Comparison of ENCODE assay signal across 24 cellular contexts in genomic region chr5:104178066-104178465, GRCh38.
"Had no signal": no experiment of that assay in that cellular context is flagged by ENCODE, and none has a peak within 500 bp of the region (broad histone marks: within the 10 kb centered on the region; RNA-seq: fewer than 3 reads in every experiment).

No MANE protein-coding gene starts in this region.

- H3K27ac ChIP-seq: cardiac muscle cell, PC-9, VCaP had no signal

- DNase-seq: activated CD4-positive, alpha-beta memory T cell treated with anti-CD3 and anti-CD28 coated beads, Interleukin-2, amount 10 ng/mL, durations not matched to agents 7 days and 5 days; activated CD4-positive, alpha-beta T cell treated with anti-CD3 and anti-CD28 coated beads, Interleukin-2, amount 50 U/mL, for 1 hour; activated CD4-positive, CD25-positive, alpha-beta regulatory T cell; activated gamma-delta T cell; activated naive CD4-positive, alpha-beta T cell treated with anti-CD3 and anti-CD28 coated beads for 36 hours; activated T-cell treated with anti-CD3 and anti-CD28 coated beads for 4 hours; activated T-cell treated with anti-CD3 and anti-CD28 coated beads, Interleukin-2, amount 50 U/mL, for 48 hours; amygdala; KG1; MG63; NCI-H1105; NCI-H1436; NCI-H1694 treated with DMSO at 0.1 percent for 48 hours; NCI-H2029 treated with DMSO at 0.1 percent for 48 hours; NCI-H510A treated with DMSO at 0.1 percent for 48 hours; NCI-H69; PC-9; SIG-M5; T-helper 1 cell had no signal

- H3K36me3 ChIP-seq: cardiac muscle cell, MG63 had no signal

- H3K27ac Mint-ChIP-seq: activated CD4-positive, alpha-beta memory T cell treated with anti-CD3 and anti-CD28 coated beads, Interleukin-2, amount 10 ng/mL, durations not matched to agents 7 days and 5 days; activated naive CD4-positive, alpha-beta T cell treated with anti-CD3 and anti-CD28 coated beads for 36 hours; activated naive CD8-positive, alpha-beta T cell; activated T-helper 17 cell treated with anti-CD3 and anti-CD28 coated beads, Interleukin-2, amount 50 U/mL, for 72 hours; brain had no signal

- H3K4me3 ChIP-seq: cardiac muscle cell, MG63, PC-9 had no signal

- H3K27me3 Mint-ChIP-seq: activated CD4-positive, alpha-beta memory T cell treated with anti-CD3 and anti-CD28 coated beads, Interleukin-2, amount 10 ng/mL, durations not matched to agents 7 days and 5 days; activated naive CD8-positive, alpha-beta T cell; activated T-helper 17 cell treated with anti-CD3 and anti-CD28 coated beads, Interleukin-2, amount 50 U/mL, for 72 hours; brain had no signal

- H3K27me3 ChIP-seq: cardiac muscle cell, MG63 had no signal

- ATAC-seq: activated T-helper 17 cell treated with anti-CD3 and anti-CD28 coated beads, Interleukin-2, amount 50 U/mL, for 72 hours had no signal

- H3K4me2 ChIP-seq: PC-9 had no signal

- H2AFZ ChIP-seq: PC-9 had no signal

- H3K4me1 Mint-ChIP-seq: activated CD4-positive, alpha-beta memory T cell treated with anti-CD3 and anti-CD28 coated beads, Interleukin-2, amount 10 ng/mL, durations not matched to agents 7 days and 5 days; activated T-helper 17 cell treated with anti-CD3 and anti-CD28 coated beads, Interleukin-2, amount 50 U/mL, for 72 hours; brain had no signal

- H3K4me3 Mint-ChIP-seq: activated CD4-positive, alpha-beta memory T cell treated with anti-CD3 and anti-CD28 coated beads, Interleukin-2, amount 10 ng/mL, durations not matched to agents 7 days and 5 days; activated naive CD4-positive, alpha-beta T cell treated with anti-CD3 and anti-CD28 coated beads for 36 hours; activated naive CD8-positive, alpha-beta T cell; activated T-helper 17 cell treated with anti-CD3 and anti-CD28 coated beads, Interleukin-2, amount 50 U/mL, for 72 hours; brain had no signal

- H3K36me3 Mint-ChIP-seq: activated naive CD8-positive, alpha-beta T cell had no signal
